In the genomic region with DNA sequence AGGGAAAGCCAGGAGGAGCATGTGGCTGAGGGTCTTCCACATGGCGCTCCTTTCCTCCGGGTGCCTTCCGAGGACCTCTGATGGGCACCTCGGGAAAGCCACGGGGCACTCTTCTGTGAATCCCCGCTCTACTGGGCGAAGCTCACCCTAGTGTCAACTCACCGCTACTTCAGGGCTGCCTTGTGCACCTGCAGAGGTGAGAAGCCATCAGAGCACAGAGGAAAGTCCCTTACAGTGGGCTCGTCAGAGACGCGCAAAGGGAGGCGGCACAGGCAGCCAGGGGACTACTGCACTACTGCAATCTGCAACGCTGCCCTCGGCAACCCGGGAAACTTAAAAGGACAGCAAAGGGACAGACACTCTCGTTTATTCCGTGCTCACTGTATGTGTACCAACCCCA, we compare ENCODE assay signal across 12 cellular contexts. TPM values are rescaled to one million over a fixed set of nuclear protein-coding genes. Genes with fewer than 3 reads are reported as not detected.
DNase-seq lines count a peak whose midpoint lies in the region; ATAC-seq lines count a peak whose summit lies in the region.
"Not testable (repeated sequence)": the region's sequence is repeated elsewhere in the genome, so short reads cannot be mapped to it uniquely, and the experiment has no call there.
"Had no signal": no experiment of that assay in that cellular context is flagged by ENCODE, and none has a peak within 500 bp of the region (broad histone marks: within the 10 kb centered on the region; RNA-seq: fewer than 3 reads in every experiment).

No MANE protein-coding gene starts in this region.

- H3K4me3 Mint-ChIP-seq in activated T-cell treated with anti-CD3 and anti-CD28 coated beads, Interleukin-2, amount 50 U/mL, for 72 hours; stimulated activated memory B cell treated with anti-CD40 and anti-IgM and Interleukin-4, amounts not matched to agents 10 μg/mL and 1 μg/mL and 100 μg/mL, for 72 hours: not testable (repeated sequence)

- not testable (repeated sequence) for H3K36me3 Mint-ChIP-seq in activated T-cell treated with anti-CD3 and anti-CD28 coated beads, Interleukin-2, amount 50 U/mL, for 72 hours (ENCODE audit: insufficient read depth in 2 of 2); stimulated activated memory B cell treated with anti-CD40 and anti-IgM and Interleukin-4, amounts not matched to agents 10 μg/mL and 1 μg/mL and 100 μg/mL, for 72 hours

- H3K9me3 Mint-ChIP-seq in activated T-cell treated with anti-CD3 and anti-CD28 coated beads, Interleukin-2, amount 50 U/mL, for 72 hours; stimulated activated memory B cell treated with anti-CD40 and anti-IgM and Interleukin-4, amounts not matched to agents 10 μg/mL and 1 μg/mL and 100 μg/mL, for 72 hours: not testable (repeated sequence)

- not testable (repeated sequence) for H3K4me1 Mint-ChIP-seq in activated T-cell treated with anti-CD3 and anti-CD28 coated beads, Interleukin-2, amount 50 U/mL, for 72 hours (ENCODE audit: low read depth); stimulated activated memory B cell treated with anti-CD40 and anti-IgM and Interleukin-4, amounts not matched to agents 10 μg/mL and 1 μg/mL and 100 μg/mL, for 72 hours

- DNase-seq in activated T-cell treated with anti-CD3 and anti-CD28 coated beads, Interleukin-2, amount 50 U/mL, for 72 hours = not testable (repeated sequence)

- not testable (repeated sequence) for H3K27ac Mint-ChIP-seq in activated T-cell treated with anti-CD3 and anti-CD28 coated beads, Interleukin-2, amount 50 U/mL, for 72 hours; stimulated activated memory B cell treated with anti-CD40 and anti-IgM and Interleukin-4, amounts not matched to agents 10 μg/mL and 1 μg/mL and 100 μg/mL, for 72 hours

- not testable (repeated sequence) for H3K27me3 Mint-ChIP-seq in activated T-cell treated with anti-CD3 and anti-CD28 coated beads, Interleukin-2, amount 50 U/mL, for 72 hours (ENCODE audit: low read depth); stimulated activated memory B cell treated with anti-CD40 and anti-IgM and Interleukin-4, amounts not matched to agents 10 μg/mL and 1 μg/mL and 100 μg/mL, for 72 hours

- ATAC-seq in GM18517 (IDR thresholded peaks at IDR 0.05; ENCODE audit: unreplicated experiment) (peak; percentile 40), GM19372 (IDR thresholded peaks at IDR 0.05; ENCODE audit: low read depth, unreplicated experiment) (peak; percentile 25), GM21529 (IDR thresholded peaks at IDR 0.05; ENCODE audit: unreplicated experiment) (peak; percentile 23), HG02798 (IDR thresholded peaks at IDR 0.05; ENCODE audit: poor library complexity, unreplicated experiment) (peak; percentile 35), HG03097 (IDR thresholded peaks at IDR 0.05; ENCODE audit: low FRiP score, unreplicated experiment) (peak; percentile 28), HG03520 (IDR thresholded peaks at IDR 0.05; ENCODE audit: unreplicated experiment) (peak; percentile 31)
- ATAC-seq in activated T-cell treated with anti-CD3 and anti-CD28 coated beads, Interleukin-2, amount 50 U/mL, for 72 hours (replicated peaks in 1 of 2) = peak; percentile 26 to 42
- peak; percentile 55 for ATAC-seq in stimulated activated memory B cell treated with anti-CD40 and anti-IgM and Interleukin-4, amounts not matched to agents 10 μg/mL and 1 μg/mL and 100 μg/mL, for 72 hours

RNA-seq across cellular contexts. Expression of a gene that starts 1.4 kb away (rescaled TPM):
- 10 to 100 TPM; 36.5 to 44.7 TPM for total RNA-seq in activated T-cell treated with anti-CD3 and anti-CD28 coated beads, Interleukin-2, amount 50 U/mL, for 72 hours

RNA-seq across cellular contexts. Expression of a gene that starts 50.5 kb away (rescaled TPM):
- under 1 TPM in 1 of 2 donors, not detected in 1; 0.58 TPM for total RNA-seq in activated T-cell treated with anti-CD3 and anti-CD28 coated beads, Interleukin-2, amount 50 U/mL, for 72 hours
- total RNA-seq: gastrocnemius medialis, IMR-90, mesenteric fat pad, thoracic aorta had no signal
